ENCODE assay signal across 1 cellular context in the genomic region with DNA sequence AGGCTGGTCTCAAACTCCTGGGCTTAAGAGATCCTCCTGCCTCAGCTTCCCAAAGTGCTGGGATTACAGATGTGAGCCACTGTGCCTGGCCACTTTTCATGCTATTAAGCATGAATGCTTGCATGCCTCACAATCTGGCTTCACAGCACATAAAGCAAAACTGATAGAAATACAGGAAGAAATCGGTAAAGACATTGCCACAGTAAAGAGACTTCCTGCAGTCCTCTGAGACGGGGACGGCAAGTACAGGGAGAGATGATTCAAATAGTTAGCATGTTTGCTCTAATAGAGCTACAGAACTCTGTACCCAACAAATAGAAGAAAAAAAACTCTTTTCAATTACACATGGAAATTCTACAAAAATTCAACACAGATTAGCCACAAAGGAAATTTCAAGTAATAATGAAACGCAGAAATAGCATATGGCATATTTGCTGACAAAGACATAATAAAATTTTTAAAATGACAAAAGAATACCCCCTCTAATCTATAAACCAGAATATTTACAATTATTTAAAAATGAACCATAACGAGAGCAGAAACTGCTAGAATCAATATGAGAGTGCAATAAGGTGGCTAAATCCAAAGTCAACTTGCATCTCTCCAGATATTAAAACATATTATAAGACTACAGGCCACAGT.
TF ChIP-seq lines count a peak whose summit lies in the region.

No MANE protein-coding gene starts in this region.

TF ChIP-seq in HepG2, 621 proteins besides CTCF, POLR2A, EP300 and RAD21:
- TF ChIP-seq MAFK (conservative IDR thresholded peaks at IDR 0.05 in 1 of 2, IDR thresholded peaks at IDR 0.05 in 1 of 2; ENCODE audit: low read length in 2 of 2) (peak in 1 of 2 experiments; percentile 55; a peak in 2 of 4 replicates), HHEX (CRISPR knock-in tag; IDR thresholded peaks at IDR 0.05) (no peak)
- TF ChIP-seq, protein P1, sequence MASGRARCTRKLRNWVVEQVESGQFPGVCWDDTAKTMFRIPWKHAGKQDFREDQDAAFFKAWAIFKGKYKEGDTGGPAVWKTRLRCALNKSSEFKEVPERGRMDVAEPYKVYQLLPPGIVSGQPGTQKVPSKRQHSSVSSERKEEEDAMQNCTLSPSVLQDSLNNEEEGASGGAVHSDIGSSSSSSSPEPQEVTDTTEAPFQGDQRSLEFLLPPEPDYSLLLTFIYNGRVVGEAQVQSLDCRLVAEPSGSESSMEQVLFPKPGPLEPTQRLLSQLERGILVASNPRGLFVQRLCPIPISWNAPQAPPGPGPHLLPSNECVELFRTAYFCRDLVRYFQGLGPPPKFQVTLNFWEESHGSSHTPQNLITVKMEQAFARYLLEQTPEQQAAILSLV (CRISPR knock-in tag; IDR thresholded peaks at IDR 0.05; ENCODE audit: borderline replicate concordance), result no peak
